Comparison of ENCODE assay signal across 12 cellular contexts in genomic region chr11:129324533-129325175, GRCh38. TPM values are rescaled to one million over a fixed set of nuclear protein-coding genes. Genes with fewer than 3 reads are reported as not detected.
DNase-seq lines count a peak whose midpoint lies in the region; ATAC-seq and TF ChIP-seq lines count a peak whose summit lies in the region.
"Had no signal": no experiment of that assay in that cellular context is flagged by ENCODE, and none has a peak within 500 bp of the region (broad histone marks: within the 10 kb centered on the region; RNA-seq: fewer than 3 reads in every experiment).

No MANE protein-coding gene starts in this region.

- H3K9ac ChIP-seq in mammary epithelial cell (ENCODE audit: insufficient read depth, low read length) = no peak overlapping the region

- no TSS peak for BruUV-seq in mammary epithelial cell (replicated peaks; lab: Mats Ljungman, UMichigan)

- H3K27ac Mint-ChIP-seq in activated naive CD4-positive, alpha-beta T cell treated with anti-CD3 and anti-CD28 coated beads for 36 hours = no peak overlapping the region
- H3K27ac Mint-ChIP-seq: activated CD8-positive, alpha-beta T cell treated with anti-CD3 and anti-CD28 coated beads, Interleukin-2, amount 10 ng/mL, durations not matched to agents 7 days and 5 days; natural killer cell treated with Interleukin-12 subunit alpha and Interleukin-12 subunit beta and Interleukin-15 and Interleukin-18, amount 100 ng/mL, for 72 hours had no signal

- ATAC-seq in aorta (ENCODE audit: low FRiP score) (peak; percentile 54), HG03520 (IDR thresholded peaks at IDR 0.05; ENCODE audit: unreplicated experiment) (no peak)
- ATAC-seq: activated CD8-positive, alpha-beta T cell treated with anti-CD3 and anti-CD28 coated beads, Interleukin-2, amount 10 ng/mL, durations not matched to agents 7 days and 5 days had no signal

- H2AFZ ChIP-seq in mammary epithelial cell (ENCODE audit: low read depth, low read length) = no peak overlapping the region

- TF ChIP-seq CTCF in mammary epithelial cell (conservative IDR thresholded peaks at IDR 0.05 in 1 of 2, IDR thresholded peaks at IDR 0.05 in 1 of 2; ENCODE audit: extremely low read depth in 1 of 2, insufficient read depth in 1 of 2, low read depth in 1 of 2, low read length in 2 of 2) (no peak), lower leg skin (IDR thresholded peaks at IDR 0.05) (no peak)

- H3K4me3 ChIP-seq in mammary epithelial cell (replicated peaks in 1 of 3; ENCODE audit: insufficient read depth in 1 of 3, low read depth in 2 of 3, low read length in 3 of 3) (no peak overlapping the region), lower leg skin (ENCODE audit: low read depth, poor library complexity, severe bottlenecking) (no peak overlapping the region), aorta (ENCODE audit: low read length in 2 of 2) (no peak overlapping the region)
- H3K4me3 ChIP-seq: ascending aorta had no signal

- no peak for TF ChIP-seq POLR2A in lower leg skin (IDR thresholded peaks at IDR 0.05)

- in situ Hi-C loops in T47D (cut with HindIII; ENCODE audit: low pct_unique_long_range_greater_than_20kb, low sequenced_read_pairs) (no loop called here), mammary epithelial cell (cut with MboI; ENCODE audit: low sequenced_read_pairs in 2 of 2) (loop anchor here in 1 of 2 donors (25.0 kb wide), 1 partner anchor 362 kb away; no protein-coding TSS in a partner anchor)

- dilution Hi-C loops in mammary epithelial cell (cut with HindIII; ENCODE audit: low sequenced_read_pairs) = no loop called here

- H3K27me3 ChIP-seq in mammary epithelial cell (ENCODE audit: insufficient read depth, low read length) (no peaks in the 10 kb centered on the region), aorta (ENCODE audit: control insufficient read depth in 1 of 2, insufficient read depth in 2 of 2, low read length in 1 of 2) (no peaks in the 10 kb centered on the region)
- H3K27me3 ChIP-seq: ascending aorta had no signal

- H3K9me3 Mint-ChIP-seq in activated naive CD4-positive, alpha-beta T cell treated with anti-CD3 and anti-CD28 coated beads for 36 hours = no peaks in the 10 kb centered on the region
- H3K9me3 Mint-ChIP-seq: natural killer cell treated with Interleukin-12 subunit alpha and Interleukin-12 subunit beta and Interleukin-15 and Interleukin-18, amount 100 ng/mL, for 72 hours had no signal

- H3K36me3 ChIP-seq in mammary epithelial cell (ENCODE audit: insufficient read depth, low read length) (no peaks in the 10 kb centered on the region), aorta (ENCODE audit: control insufficient read depth in 1 of 2, insufficient read depth in 2 of 2, low read length in 1 of 2) (no peaks in the 10 kb centered on the region)
- H3K36me3 ChIP-seq: ascending aorta had no signal

- H3K4me2 ChIP-seq in mammary epithelial cell (ENCODE audit: insufficient read depth, low read depth, low read length) = no peak overlapping the region

- no peaks in the 10 kb centered on the region for H3K4me1 Mint-ChIP-seq in activated naive CD4-positive, alpha-beta T cell treated with anti-CD3 and anti-CD28 coated beads for 36 hours (ENCODE audit: low read depth)

- H3K27me3 Mint-ChIP-seq in activated naive CD4-positive, alpha-beta T cell treated with anti-CD3 and anti-CD28 coated beads for 36 hours (ENCODE audit: low read depth) = no peaks in the 10 kb centered on the region

- CTCF ChIA-PET in mammary epithelial cell (lab: Charles Lee; ENCODE audit: low non-redundant PET) = no interaction called here
- CTCF ChIA-PET in activated naive CD4-positive, alpha-beta T cell treated with anti-CD3 and anti-CD28 coated beads for 36 hours (lab: Charles Lee) = no interaction called here

- H3K4me3 Mint-ChIP-seq in activated naive CD4-positive, alpha-beta T cell treated with anti-CD3 and anti-CD28 coated beads for 36 hours = no peak overlapping the region
- H3K4me3 Mint-ChIP-seq: activated CD8-positive, alpha-beta T cell treated with anti-CD3 and anti-CD28 coated beads, Interleukin-2, amount 10 ng/mL, durations not matched to agents 7 days and 5 days; natural killer cell treated with Interleukin-12 subunit alpha and Interleukin-12 subunit beta and Interleukin-15 and Interleukin-18, amount 100 ng/mL, for 72 hours had no signal

- 81% methylated on average over 8 of the region's 10 CpGs for WGBS in mammary epithelial cell (ENCODE audit: low coverage, missing lambda C conversion rate)
- WGBS in lower leg skin, 2 donors = 52 to 53% methylated on average over 10 of the region's 10 CpGs
- 64 to 69% methylated on average over 10 of the region's 10 CpGs for WGBS in aorta, 2 donors

- H3K79me2 ChIP-seq in mammary epithelial cell (ENCODE audit: insufficient read depth, low read length) = no peaks in the 10 kb centered on the region

- H3K36me3 Mint-ChIP-seq in activated naive CD4-positive, alpha-beta T cell treated with anti-CD3 and anti-CD28 coated beads for 36 hours (ENCODE audit: low read depth) = no peaks in the 10 kb centered on the region
- H3K36me3 Mint-ChIP-seq: natural killer cell treated with Interleukin-12 subunit alpha and Interleukin-12 subunit beta and Interleukin-15 and Interleukin-18, amount 100 ng/mL, for 72 hours had no signal

- DNase-seq in T47D (ENCODE audit: low read depth in 1 of 2, low spot score in 1 of 2) = peak; percentile 81 to 99
- DNase-seq in mammary epithelial cell = no peak
- peak in 1 of 61 donors; percentile 17 for DNase-seq in caudate nucleus (lab: John Stamatoyannopoulos, UW)
- DNase-seq in lower leg skin (ENCODE audit: low spot score in 2 of 2) = peak; percentile 38 to 86
- no peak for DNase-seq in aorta
- no peak for DNase-seq in cerebellar nuclear complex (lab: John Stamatoyannopoulos, UW)
- DNase-seq in activated naive CD4-positive, alpha-beta T cell treated with anti-CD3 and anti-CD28 coated beads for 36 hours = no peak
- DNase-seq: activated CD8-positive, alpha-beta T cell treated with anti-CD3 and anti-CD28 coated beads, Interleukin-2, amount 10 ng/mL, durations not matched to agents 7 days and 5 days had no signal

- H4K20me1 ChIP-seq in mammary epithelial cell (ENCODE audit: insufficient read depth, low read length) = no peaks in the 10 kb centered on the region

- H3K4me1 ChIP-seq in mammary epithelial cell (ENCODE audit: insufficient read depth, low read length) (peaks cover 5% of the 10 kb centered on the region), aorta (ENCODE audit: control insufficient read depth in 1 of 2, insufficient read depth in 2 of 2, low read length in 2 of 2) (no peaks in the 10 kb centered on the region)
- H3K4me1 ChIP-seq: ascending aorta had no signal

- intact Hi-C loops in mammary epithelial cell (cut with micrococcal nuclease) = no loop called here
- intact Hi-C loops in lower leg skin (cut with DNase I; ENCODE audit: low total_unique reads) = no loop called here
- intact Hi-C loops in aorta (cut with DNase I) = no loop called here
- intact Hi-C loops in activated naive CD4-positive, alpha-beta T cell treated with anti-CD3 and anti-CD28 coated beads for 36 hours (cut with micrococcal nuclease) = no loop called here

- H3K9me3 ChIP-seq in mammary epithelial cell (replicated peaks; ENCODE audit: insufficient read depth, low read length) (no peaks in the 10 kb centered on the region), aorta (ENCODE audit: control insufficient read depth, low read length) (no peaks in the 10 kb centered on the region)
- H3K9me3 ChIP-seq: ascending aorta had no signal

- H3K27ac ChIP-seq in mammary epithelial cell (ENCODE audit: insufficient read depth, low read depth, low read length) (no peak overlapping the region), caudate nucleus (ENCODE audit: low read depth, low read length) (peak overlapping the region; percentile 53), aorta (ENCODE audit: low read depth in 1 of 2, low read length in 2 of 2) (no peak overlapping the region)
- H3K27ac ChIP-seq: ascending aorta had no signal

RNA-seq across cellular contexts. Expression of gene BARX2, which starts 51.0 kb away (rescaled TPM):
- total RNA-seq in mammary epithelial cell = under 1 TPM in 1 of 2 donors, not detected in 1; 0.17 TPM
- polyA plus RNA-seq in mammary epithelial cell = 0.02 TPM
- polyA minus RNA-seq in mammary epithelial cell = not detected
- total RNA-seq in lower leg skin = 10 to 100 TPM in 3 of 4 donors, 1 to 10 TPM in 1; 9.4 to 31.1 (median 14.1) TPM
- total RNA-seq in aorta = not detected
- 1 to 10 TPM in 1 of 2 donors, under 1 TPM in 1; 0.05 to 1.5 TPM for polyA plus RNA-seq in aorta
- total RNA-seq in activated naive CD4-positive, alpha-beta T cell treated with anti-CD3 and anti-CD28 coated beads for 36 hours = 1 to 10 TPM; 3.2 to 3.8 TPM
- total RNA-seq: activated CD8-positive, alpha-beta T cell treated with anti-CD3 and anti-CD28 coated beads, Interleukin-2, amount 10 ng/mL, durations not matched to agents 7 days and 5 days; ascending aorta; natural killer cell treated with Interleukin-12 subunit alpha and Interleukin-12 subunit beta and Interleukin-15 and Interleukin-18, amount 100 ng/mL, for 72 hours had no signal
- polyA plus RNA-seq: BJ had no signal

Comparison
In these comparisons a context has a peak if more than half of its experiments do, and no peak if none do; other contexts are left out.
1. DNase-seq: peak in T47D (2 of 2) and lower leg skin (2 of 2); none in mammary epithelial cell (single experiment), aorta (0 of 2), cerebellar nuclear complex (0 of 2) and activated naive CD4-positive, alpha-beta T cell treated with anti-CD3 and anti-CD28 coated beads for 36 hours (single experiment).